8 cellular contexts compared by ENCODE assay signal in genomic region chr2:36507408-36507812, GRCh38.
DNase-seq lines count a peak whose midpoint lies in the region; ATAC-seq and FAIRE-seq lines count a peak whose summit lies in the region.

No MANE protein-coding gene starts in this region.

- peak; percentile 53 for DNase-seq in SIG-M5 treated with dmso at 0.1 percent for 504 hours (lab: John Stamatoyannopoulos, UW; ENCODE audit: unreplicated experiment)
- no peak for DNase-seq in SIG-M5 (lab: John Stamatoyannopoulos, UW)
- peak; percentile 70 for DNase-seq in HTR-8/SVneo (ENCODE audit: insufficient read length, low spot score)
- peak; percentile 58 for DNase-seq in RPMI8226
- DNase-seq in caudate nucleus (lab: John Stamatoyannopoulos, UW) = peak in 31 of 61 donors; percentile 1 to 63 (median 18)
- DNase-seq in left kidney (ENCODE audit: low read depth, low spot score) = peak; percentile 82
- DNase-seq in stimulated activated CD8-positive, alpha-beta memory T cell treated with anti-CD3 and anti-CD28 coated beads, Interleukin-4, amount 100 ng/mL, for 24 hours (ENCODE audit: low read depth) = peak; percentile 4

- peak; percentile 79 for FAIRE-seq in HTR-8/SVneo (lab: Jason Lieb, UNC)

- no peak overlapping the region for H3K27ac ChIP-seq in caudate nucleus (ENCODE audit: low read depth, low read length)

- peak; percentile 89 for ATAC-seq in GM21619 (IDR thresholded peaks at IDR 0.05; ENCODE audit: unreplicated experiment)
